Comparison of ENCODE assay signal across 11 cellular contexts in genomic region chr3:149203758-149204157, GRCh38. TPM values are rescaled to one million over a fixed set of nuclear protein-coding genes. Genes with fewer than 3 reads are reported as not detected.
DNase-seq lines count a peak whose midpoint lies in the region; ATAC-seq and TF ChIP-seq lines count a peak whose summit lies in the region.
"Had no signal": no experiment of that assay in that cellular context is flagged by ENCODE, and none has a peak within 500 bp of the region (broad histone marks: within the 10 kb centered on the region; RNA-seq: fewer than 3 reads in every experiment).

No MANE protein-coding gene starts in this region.

- no peak overlapping the region for H3K23ac ChIP-seq in trophoblast cell (ENCODE audit: low read length)

- H3K18ac ChIP-seq in trophoblast cell (ENCODE audit: low read length), result no peak overlapping the region

- no peak overlapping the region for H3K9ac ChIP-seq in trophoblast cell (ENCODE audit: low read length)

- in situ Hi-C loops in GM13976 (cut with MboI; ENCODE audit: low sequenced_read_pairs, unreplicated experiment), result no loop called here

- H3K79me1 ChIP-seq in trophoblast cell (ENCODE audit: low read length), result peaks cover 2% of the 10 kb centered on the region

- H3K27me3 Mint-ChIP-seq in T-helper 2 cell treated with Interferon-gamma antibody and Interleukin-4, amounts not matched to agents 5 μg/mL and 100 μg/mL, for 36 hours (ENCODE audit: low read depth), result peaks cover 34% of the 10 kb centered on the region

- no peaks in the 10 kb centered on the region for H3K9me3 Mint-ChIP-seq in T-helper 2 cell treated with Interferon-gamma antibody and Interleukin-4, amounts not matched to agents 5 μg/mL and 100 μg/mL, for 36 hours

- no peak overlapping the region for H3K4me3 ChIP-seq in trophoblast cell (ENCODE audit: low read depth, low read length)
- H3K4me3 ChIP-seq: lung had no signal

- H2BK12ac ChIP-seq in trophoblast cell (ENCODE audit: low read length), result no peak overlapping the region

- no peak overlapping the region for H2BK120ac ChIP-seq in trophoblast cell (ENCODE audit: insufficient read depth, low read length, poor library complexity)

- no peak overlapping the region for H2AK5ac ChIP-seq in trophoblast cell (ENCODE audit: low read length)

- no peaks in the 10 kb centered on the region for H3K9me3 ChIP-seq in trophoblast cell (ENCODE audit: insufficient read depth, low read depth, low read length)

- no peak overlapping the region for H3K14ac ChIP-seq in trophoblast cell (ENCODE audit: low read length)

- H3K4me2 ChIP-seq in trophoblast cell (ENCODE audit: low read length), result no peak overlapping the region

- no peak overlapping the region for H2AFZ ChIP-seq in trophoblast cell (ENCODE audit: insufficient read depth, low read length, poor library complexity)

- H4K12ac ChIP-seq in trophoblast cell (ENCODE audit: low read depth, low read length), result no peak overlapping the region

- ATAC-seq in GM21360 (IDR thresholded peaks at IDR 0.05; ENCODE audit: unreplicated experiment), result peak; percentile 98
- ATAC-seq in HG03159 (IDR thresholded peaks at IDR 0.05; ENCODE audit: unreplicated experiment), result peak; percentile 99

- H3K36me3 ChIP-seq in trophoblast cell (ENCODE audit: control insufficient read depth in 1 of 2, insufficient read depth in 2 of 2, low read length in 2 of 2), result no peaks in the 10 kb centered on the region

- no peaks in the 10 kb centered on the region for H3K79me2 ChIP-seq in trophoblast cell (ENCODE audit: control insufficient read depth, insufficient read depth, low read length, poor library complexity)

- no peak overlapping the region for H3K27ac Mint-ChIP-seq in T-helper 2 cell treated with Interferon-gamma antibody and Interleukin-4, amounts not matched to agents 5 μg/mL and 100 μg/mL, for 36 hours

- peaks cover 13% of the 10 kb centered on the region for H3K4me1 Mint-ChIP-seq in T-helper 2 cell treated with Interferon-gamma antibody and Interleukin-4, amounts not matched to agents 5 μg/mL and 100 μg/mL, for 36 hours (ENCODE audit: low read depth)

- H2BK5ac ChIP-seq in trophoblast cell (ENCODE audit: low read depth, low read length, poor library complexity), result no peak overlapping the region

- peak; percentile 50 for DNase-seq in GM13976 (ENCODE audit: low spot score)
- DNase-seq in T-helper 2 cell treated with Interferon-gamma antibody and Interleukin-4, amounts not matched to agents 5 μg/mL and 100 μg/mL, for 36 hours (ENCODE audit: low spot score), result no peak
- DNase-seq in trophoblast cell, result no peak
- DNase-seq in iPS-NIHi11 (ENCODE audit: low spot score), result no peak
- no peak for DNase-seq in activated CD4-positive, CD25-positive, alpha-beta regulatory T cell (lab: John Stamatoyannopoulos, UW)
- no peak for DNase-seq in posterior cingulate gyrus
- DNase-seq: activated CD4-positive, alpha-beta T cell treated with anti-CD3 and anti-CD28 coated beads, Interleukin-2, amount 50 U/mL, for 48 hours; EL had no signal

- peak overlapping the region; percentile 10 for H3K4me3 Mint-ChIP-seq in T-helper 2 cell treated with Interferon-gamma antibody and Interleukin-4, amounts not matched to agents 5 μg/mL and 100 μg/mL, for 36 hours

- H3K27ac ChIP-seq in trophoblast cell (ENCODE audit: low read depth, low read length), result no peak overlapping the region

- WGBS in trophoblast cell (ENCODE audit: extremely low coverage, insufficient coverage, insufficient read length), result no CpG with 5 or more reads among the region's 3 CpGs

- intact Hi-C loops in posterior cingulate gyrus (cut with DNase I), result no loop called here

- no peak overlapping the region for H4K91ac ChIP-seq in trophoblast cell (ENCODE audit: low read depth, low read length)

- no peak for TF ChIP-seq CTCF in GM13976 (IDR thresholded peaks at IDR 0.05; ENCODE audit: borderline replicate concordance, control extremely low read depth, extremely low read depth, insufficient read depth, missing control alignments)

- no peak overlapping the region for H3K4ac ChIP-seq in trophoblast cell (ENCODE audit: low read depth, low read length)

- no peaks in the 10 kb centered on the region for H3K36me3 Mint-ChIP-seq in T-helper 2 cell treated with Interferon-gamma antibody and Interleukin-4, amounts not matched to agents 5 μg/mL and 100 μg/mL, for 36 hours (ENCODE audit: low read depth)

- peaks cover 0 to 1% of the 10 kb centered on the region in 2 experiments for H3K4me1 ChIP-seq in trophoblast cell (ENCODE audit: control insufficient read depth in 1 of 2, insufficient read depth in 2 of 2, low read length in 2 of 2)

- H4K8ac ChIP-seq in trophoblast cell (ENCODE audit: low read depth, low read length), result no peak overlapping the region

- no peaks in the 10 kb centered on the region for H3K27me3 ChIP-seq in trophoblast cell (ENCODE audit: insufficient read depth, low read length)

RNA-seq across cellular contexts. Expression of gene CP, which starts 17.9 kb away (rescaled TPM):
- polyA plus RNA-seq in trophoblast cell (2013), result 1.7 and 1.8 TPM in 2 replicates
